In genomic region chr2:46203636-46204035, GRCh38 we compare ENCODE assay signal across 4 cellular contexts.
DNase-seq lines count a peak whose midpoint lies in the region; ATAC-seq, FAIRE-seq and TF ChIP-seq lines count a peak whose summit lies in the region.
"Not testable (repeated sequence)": the region's sequence is repeated elsewhere in the genome, so short reads cannot be mapped to it uniquely, and the experiment has no call there.

No MANE protein-coding gene starts in this region.

- H3K36me3 Mint-ChIP-seq in T-helper 2 cell treated with Interferon-gamma antibody and Interleukin-4, amounts not matched to agents 5 μg/mL and 100 μg/mL, for 36 hours (ENCODE audit: low read depth), result not testable (repeated sequence)

- not testable (repeated sequence) for H3K27me3 Mint-ChIP-seq in T-helper 2 cell treated with Interferon-gamma antibody and Interleukin-4, amounts not matched to agents 5 μg/mL and 100 μg/mL, for 36 hours (ENCODE audit: low read depth)

- not testable (repeated sequence) for DNase-seq in T-helper 2 cell treated with Interferon-gamma antibody and Interleukin-4, amounts not matched to agents 5 μg/mL and 100 μg/mL, for 36 hours (ENCODE audit: low spot score)
- peak; percentile 65 for DNase-seq in colonic mucosa
- peak in 2 of 3 donors; percentile 55 to 64 for DNase-seq in mucosa of descending colon
- DNase-seq in small intestine, result peak; percentile 8

- H3K27me3 ChIP-seq in colonic mucosa; small intestine (ENCODE audit: control insufficient read depth in 2 of 2, insufficient read depth in 2 of 2, low read length in 2 of 2): not testable (repeated sequence)

- peaks cover 45% of the 10 kb centered on the region for H3K4me1 Mint-ChIP-seq in T-helper 2 cell treated with Interferon-gamma antibody and Interleukin-4, amounts not matched to agents 5 μg/mL and 100 μg/mL, for 36 hours (ENCODE audit: low read depth)

- peaks cover 24% of the 10 kb centered on the region for H3K9me3 Mint-ChIP-seq in T-helper 2 cell treated with Interferon-gamma antibody and Interleukin-4, amounts not matched to agents 5 μg/mL and 100 μg/mL, for 36 hours

- not testable (repeated sequence) for H3K27ac ChIP-seq in colonic mucosa; small intestine (ENCODE audit: low read depth in 1 of 2, low read length in 1 of 2)

- not testable (repeated sequence) for FAIRE-seq in small intestine (lab: Jason Lieb, UNC)

- ATAC-seq in mucosa of descending colon, result peak; percentile 84

- peak overlapping the region; percentile 46 for H3K4me3 Mint-ChIP-seq in T-helper 2 cell treated with Interferon-gamma antibody and Interleukin-4, amounts not matched to agents 5 μg/mL and 100 μg/mL, for 36 hours

- not testable (repeated sequence) for H3K36me3 ChIP-seq in colonic mucosa; mucosa of descending colon (ENCODE audit: low read depth); small intestine (ENCODE audit: control insufficient read depth in 2 of 2, insufficient read depth in 2 of 2, low read length in 2 of 2)

- not testable (repeated sequence) for H3K9ac ChIP-seq in colonic mucosa (ENCODE audit: low read depth in 2 of 2, low read length in 2 of 2)

- H3K9me3 ChIP-seq in colonic mucosa; mucosa of descending colon; small intestine (ENCODE audit: control insufficient read depth, low read depth): not testable (repeated sequence)

- intact Hi-C loops in colonic mucosa (cut with DNase I); mucosa of descending colon (cut with DNase I, micrococcal nuclease): not testable (repeated sequence)

- WGBS in small intestine, 3 donors, result 73 to 90% (median 74%) methylated on average over 11 of the region's 11 CpGs

- H3K27ac Mint-ChIP-seq in T-helper 2 cell treated with Interferon-gamma antibody and Interleukin-4, amounts not matched to agents 5 μg/mL and 100 μg/mL, for 36 hours, result not testable (repeated sequence)

- not testable (repeated sequence) for H3K4me1 ChIP-seq in colonic mucosa; mucosa of descending colon (ENCODE audit: low read depth); small intestine (ENCODE audit: control insufficient read depth in 2 of 2, insufficient read depth in 1 of 2, low read depth in 1 of 2, low read length in 1 of 2)

- not testable (repeated sequence) for H3K4me3 ChIP-seq in colonic mucosa; mucosa of descending colon; small intestine (ENCODE audit: low read depth in 1 of 2, low read length in 2 of 2)

- TF ChIP-seq CTCF in colonic mucosa (IDR thresholded peaks at IDR 0.05); mucosa of descending colon (IDR thresholded peaks at IDR 0.05): not testable (repeated sequence)
